Comparison of ENCODE assay signal across 8 cellular contexts in genomic region chr16:74652883-74653282, GRCh38. TPM values are rescaled to one million over a fixed set of nuclear protein-coding genes. Genes with fewer than 3 reads are reported as not detected.
DNase-seq lines count a peak whose midpoint lies in the region; ATAC-seq and TF ChIP-seq lines count a peak whose summit lies in the region.
"Not testable (repeated sequence)": the region's sequence is repeated elsewhere in the genome, so short reads cannot be mapped to it uniquely, and the experiment has no call there.

No MANE protein-coding gene starts in this region.

- not testable (repeated sequence) for BruUV-seq in mammary epithelial cell (replicated peaks; lab: Mats Ljungman, UMichigan)

- not testable (repeated sequence) for H3K9me2 ChIP-seq in GM23338 (ENCODE audit: insufficient read depth)

- dilution Hi-C loops in mammary epithelial cell (cut with HindIII; ENCODE audit: low sequenced_read_pairs), result not testable (repeated sequence)

- POLR2A ChIA-PET in WTC11 (lab: Charles Lee), result not testable (repeated sequence)

- H3K79me2 ChIP-seq in GM23338 (replicated peaks; ENCODE audit: insufficient read depth) (peaks cover 92% of the 10 kb centered on the region), mammary epithelial cell (ENCODE audit: insufficient read depth, low read length) (peaks cover 89% of the 10 kb centered on the region)

- H3K9ac ChIP-seq in BLaER1, result 0 out of 2 replicates have a peak overlapping the region, but pooled peaks have one; percentile 15
- not testable (repeated sequence) for H3K9ac ChIP-seq in mammary epithelial cell (ENCODE audit: insufficient read depth, low read length)

- not testable (repeated sequence) for H3K4me2 ChIP-seq in BLaER1; GM23338; mammary epithelial cell (ENCODE audit: insufficient read depth, low read depth, low read length)

- H3K27ac ChIP-seq in BLaER1; GM23338 (ENCODE audit: low read depth); mammary epithelial cell (ENCODE audit: insufficient read depth, low read depth, low read length): not testable (repeated sequence)

- DNase-seq in GM23338 (ENCODE audit: low spot score); WTC11 (ENCODE audit: low spot score); memory B cell (ENCODE audit: low spot score in 2 of 2): not testable (repeated sequence)
- DNase-seq in NB4 (ENCODE audit: low read depth) (peak; percentile 28), mammary epithelial cell (peak; percentile 24), fibroblast of gingiva (ENCODE audit: low read depth) (peak; percentile 9)

- WGBS in mammary epithelial cell (ENCODE audit: low coverage, missing lambda C conversion rate), result 93% methylated on average over 2 of the region's 2 CpGs

- TF ChIP-seq POLR2A in NB4 (IDR thresholded peaks at IDR 0.05; ENCODE audit: extremely low read depth, insufficient read length), result not testable (repeated sequence)

- intact Hi-C loops in mammary epithelial cell (cut with micrococcal nuclease), result not testable (repeated sequence)

- H3K4me3 ChIP-seq in BLaER1; GM23338; NB4 (ENCODE audit: low read depth, low read length); mammary epithelial cell (replicated peaks in 1 of 3; ENCODE audit: insufficient read depth in 1 of 3, low read depth in 2 of 3, low read length in 3 of 3): not testable (repeated sequence)

- CTCF ChIA-PET in WTC11 (lab: Charles Lee); mammary epithelial cell (lab: Charles Lee; ENCODE audit: low non-redundant PET): not testable (repeated sequence)

- not testable (repeated sequence) for H3K9me3 ChIP-seq in BLaER1; mammary epithelial cell (replicated peaks; ENCODE audit: insufficient read depth, low read length)

- H3K4me1 Mint-ChIP-seq in GM23338, WTC11: not testable (repeated sequence)
- H3K4me1 Mint-ChIP-seq in memory B cell, result peaks cover 22% of the 10 kb centered on the region
- H3K4me1 Mint-ChIP-seq in stimulated activated memory B cell treated with anti-CD40 and anti-IgM and Interleukin-4, amounts not matched to agents 10 μg/mL and 1 μg/mL and 100 μg/mL, for 72 hours, result peaks cover 42% of the 10 kb centered on the region

- peaks cover 100% of the 10 kb centered on the region for H4K20me1 ChIP-seq in BLaER1
- H4K20me1 ChIP-seq in GM23338 (replicated peaks; ENCODE audit: insufficient read depth), result peaks cover 73% of the 10 kb centered on the region
- not testable (repeated sequence) for H4K20me1 ChIP-seq in mammary epithelial cell (ENCODE audit: insufficient read depth, low read length)

- H3K27ac Mint-ChIP-seq in GM23338, result peak overlapping the region; percentile 40; the same call in 1 of the 2 replicates
- H3K27ac Mint-ChIP-seq in WTC11, result peak overlapping the region; percentile 74; the same call in 1 of the 2 replicates
- H3K27ac Mint-ChIP-seq in memory B cell, result peak overlapping the region; percentile 53
- peak overlapping the region; percentile 53 for H3K27ac Mint-ChIP-seq in stimulated activated memory B cell treated with anti-CD40 and anti-IgM and Interleukin-4, amounts not matched to agents 10 μg/mL and 1 μg/mL and 100 μg/mL, for 72 hours

- TF ChIP-seq CTCF in GM23338 (conservative IDR thresholded peaks at IDR 0.05; ENCODE audit: low read depth in 2 of 2); NB4 (IDR thresholded peaks at IDR 0.05; ENCODE audit: low read depth, low read length); WTC11 (IDR thresholded peaks at IDR 0.05); mammary epithelial cell (conservative IDR thresholded peaks at IDR 0.05 in 1 of 2, IDR thresholded peaks at IDR 0.05 in 1 of 2; ENCODE audit: extremely low read depth in 1 of 2, insufficient read depth in 1 of 2, low read depth in 1 of 2, low read length in 2 of 2): not testable (repeated sequence)

- H3K27me3 Mint-ChIP-seq in GM23338 (ENCODE audit: insufficient read depth, low read depth, poor library complexity); WTC11 (ENCODE audit: low read depth); memory B cell; stimulated activated memory B cell treated with anti-CD40 and anti-IgM and Interleukin-4, amounts not matched to agents 10 μg/mL and 1 μg/mL and 100 μg/mL, for 72 hours: not testable (repeated sequence)

- peaks cover 97% of the 10 kb centered on the region for H3K36me3 ChIP-seq in BLaER1
- H3K36me3 ChIP-seq in GM23338 (ENCODE audit: insufficient read depth), result peaks cover 72% of the 10 kb centered on the region
- H3K36me3 ChIP-seq in mammary epithelial cell (ENCODE audit: insufficient read depth, low read length), result peaks cover 41% of the 10 kb centered on the region

- H3K36me3 Mint-ChIP-seq in GM23338 (ENCODE audit: low read depth) (peaks cover 77% of the 10 kb centered on the region), WTC11 (peaks cover 64% of the 10 kb centered on the region), memory B cell (peaks cover 18% of the 10 kb centered on the region)
- H3K36me3 Mint-ChIP-seq in stimulated activated memory B cell treated with anti-CD40 and anti-IgM and Interleukin-4, amounts not matched to agents 10 μg/mL and 1 μg/mL and 100 μg/mL, for 72 hours, result peaks cover 47% of the 10 kb centered on the region

- not testable (repeated sequence) for H3K4me3 Mint-ChIP-seq in GM23338; WTC11; memory B cell; stimulated activated memory B cell treated with anti-CD40 and anti-IgM and Interleukin-4, amounts not matched to agents 10 μg/mL and 1 μg/mL and 100 μg/mL, for 72 hours

- H3F3A ChIP-seq in GM23338 (replicated peaks; ENCODE audit: low read depth), result peaks cover 19% of the 10 kb centered on the region

- H2AFZ ChIP-seq in GM23338; mammary epithelial cell (ENCODE audit: low read depth, low read length): not testable (repeated sequence)

- H3K4me1 ChIP-seq in BLaER1; GM23338 (ENCODE audit: insufficient read depth): not testable (repeated sequence)
- peaks cover 12% of the 10 kb centered on the region for H3K4me1 ChIP-seq in mammary epithelial cell (ENCODE audit: insufficient read depth, low read length)

- in situ Hi-C loops in mammary epithelial cell (cut with MboI; ENCODE audit: low sequenced_read_pairs in 2 of 2), result not testable (repeated sequence)

- H3K27me3 ChIP-seq in BLaER1; GM23338 (ENCODE audit: insufficient read depth); mammary epithelial cell (ENCODE audit: insufficient read depth, low read length): not testable (repeated sequence)

- H3K9me3 Mint-ChIP-seq in GM23338; WTC11; memory B cell; stimulated activated memory B cell treated with anti-CD40 and anti-IgM and Interleukin-4, amounts not matched to agents 10 μg/mL and 1 μg/mL and 100 μg/mL, for 72 hours: not testable (repeated sequence)

- not testable (repeated sequence) for ATAC-seq in GM23338; WTC11; memory B cell (ENCODE audit: low read depth); stimulated activated memory B cell treated with anti-CD40 and anti-IgM and Interleukin-4, amounts not matched to agents 10 μg/mL and 1 μg/mL and 100 μg/mL, for 72 hours

RNA-seq across cellular contexts. Expression of gene RFWD3, which starts 13.8 kb away (rescaled TPM):
- total RNA-seq in GM23338 (2014; rRNA removed; shearing (Covaris generic)), result 105 and 113 TPM in 2 replicates
- 27.6 and 28.1 TPM in 2 replicates for polyA plus RNA-seq in GM23338 (2016; fragmentation: Nextera tagmentation; extraction: Ambion mirVana)
- 78.8 to 109 TPM (median 86.2 TPM) in 3 replicates for total RNA-seq in WTC11 (2021)
- 10 to 100 TPM; 33.2 to 59.3 TPM for total RNA-seq in mammary epithelial cell
- 39.5 TPM for polyA plus RNA-seq in mammary epithelial cell
- 234 TPM for polyA minus RNA-seq in mammary epithelial cell

RNA-seq across cellular contexts. Expression of gene GLG1, which starts 46.0 kb away (rescaled TPM):
- total RNA-seq in GM23338 (2014; rRNA removed; shearing (Covaris generic)), result 211 and 226 TPM in 2 replicates
- 58.8 and 61.2 TPM in 2 replicates for polyA plus RNA-seq in GM23338 (2016; fragmentation: Nextera tagmentation; extraction: Ambion mirVana)
- 156 to 179 TPM (median 171 TPM) in 3 replicates for total RNA-seq in WTC11 (2021)
- total RNA-seq in mammary epithelial cell, result 100 to 1,000 TPM; 108 to 150 TPM
- polyA plus RNA-seq in mammary epithelial cell, result 84.6 TPM
- 169 TPM for polyA minus RNA-seq in mammary epithelial cell

RNA-seq across cellular contexts. Expression of gene MLKL, which starts 47.8 kb away (rescaled TPM):
- 7.5 and 9.7 TPM in 2 replicates for total RNA-seq in GM23338 (2014; rRNA removed; shearing (Covaris generic))
- polyA plus RNA-seq in GM23338 (2016; fragmentation: Nextera tagmentation; extraction: Ambion mirVana) (5.1 and 6.2 TPM in 2 replicates), mammary epithelial cell (11.7 TPM)
- total RNA-seq in WTC11 (2021) (4.3 to 5.0 TPM (median 4.4 TPM) in 3 replicates), mammary epithelial cell (10 to 100 TPM in 1 of 2 donors, 1 to 10 TPM in 1; 3.3 to 16.6 TPM)
- polyA minus RNA-seq in mammary epithelial cell, result 16.9 TPM
